29 cellular contexts compared by ENCODE assay signal in the genomic region with DNA sequence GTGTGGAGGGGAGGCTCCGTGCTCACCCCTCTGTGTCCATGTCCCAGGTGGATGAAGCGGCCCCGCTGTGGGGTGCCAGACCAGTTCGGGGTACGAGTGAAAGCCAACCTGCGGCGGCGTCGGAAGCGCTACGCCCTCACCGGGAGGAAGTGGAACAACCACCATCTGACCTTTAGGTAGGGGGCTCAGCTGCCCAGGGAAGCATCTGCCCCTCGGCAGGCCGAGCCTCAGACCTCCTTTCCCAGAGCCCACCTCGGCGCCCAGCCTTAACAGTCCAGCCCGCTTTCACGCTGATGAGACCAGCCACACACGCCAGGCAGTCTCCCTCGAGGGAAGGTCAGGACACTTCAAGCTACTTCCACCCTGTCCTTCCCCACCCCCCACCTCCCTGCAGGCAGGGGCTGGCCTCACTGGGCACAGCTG.
"Had no signal": no experiment of that assay in that cellular context is flagged by ENCODE, and none has a peak within 500 bp of the region (broad histone marks: within the 10 kb centered on the region; RNA-seq: fewer than 3 reads in every experiment).

No MANE protein-coding gene starts in this region.

- FAIRE-seq: endometrium, islet of Langerhans, pancreas, urothelium cell line had no signal

- H3K4me2 ChIP-seq: smooth muscle cell had no signal

- H3K4me1 ChIP-seq: tibial artery had no signal

- DNase-seq: cortex of kidney; effector memory CD8-positive, alpha-beta T cell; erythroblast; esophagus squamous epithelium; foreskin melanocyte; glutamatergic neuron; heart right ventricle; hippocampal formation; kidney glomerular epithelial cell; left ventricle myocardium superior; lower lobe of right lung; naive thymus-derived CD8-positive, alpha-beta T cell; nephron progenitor cell; occipital lobe; retina; stimulated activated CD4-positive, alpha-beta T cell treated with anti-CD3 and anti-CD28 coated beads, Interleukin-12 subunit alpha, Interleukin-12 subunit beta, amount 100 ng/mL, for 4 hours; stimulated activated CD4-positive, alpha-beta T cell treated with anti-CD3 and anti-CD28 coated beads, Interleukin-2, amount 100 ng/mL, for 24 hours; stimulated activated CD4-positive, alpha-beta T cell treated with anti-CD3 and anti-CD28 coated beads, Interleukin-4, amount 100 ng/mL, for 4 hours; stimulated activated naive CD8-positive, alpha-beta T cell treated with anti-CD3 and anti-CD28 coated beads, Interleukin-15, Interleukin-2, amounts not matched to agents 100 U/mL and 50 U/mL, for 24 hours; substantia nigra; testis; tibial artery had no signal

- H3K4me3 ChIP-seq: esophagus squamous epithelium, heart right ventricle, lower lobe of right lung, pancreas, smooth muscle cell, testis, tibial artery had no signal

- H3K27me3 ChIP-seq: esophagus squamous epithelium, heart right ventricle, pancreas, testis had no signal

- ATAC-seq: effector memory CD8-positive, alpha-beta T cell; heart right ventricle; left ventricle myocardium superior; lower lobe of right lung; naive thymus-derived CD8-positive, alpha-beta T cell; pancreas; sciatic nerve; stimulated activated memory B cell treated with anti-CD40 and anti-IgM and Interleukin-4, amounts not matched to agents 10 μg/mL and 1 μg/mL and 100 μg/mL, for 72 hours; stimulated activated naive CD8-positive, alpha-beta T cell treated with anti-CD3 and anti-CD28 coated beads, Interleukin-15, Interleukin-2, amounts not matched to agents 100 U/mL and 50 U/mL, for 24 hours had no signal

- H3K9me3 ChIP-seq: esophagus squamous epithelium, heart right ventricle, lower lobe of right lung, pancreas, testis, tibial artery had no signal

- H3K27ac ChIP-seq: esophagus squamous epithelium, heart right ventricle, lower lobe of right lung, pancreas, testis, tibial artery had no signal
